In genomic region chr2:54589038-54589339, GRCh38 we compare ENCODE assay signal across 1 cellular context.
TF ChIP-seq lines count a peak whose summit lies in the region.

No MANE protein-coding gene starts in this region.

TF ChIP-seq in IMR-90, 13 proteins besides CTCF, POLR2A, EP300 and RAD21 (continued from another document):
- TF ChIP-seq RFX5 (IDR thresholded peaks at IDR 0.05; ENCODE audit: low read depth, low read length) (no peak), RCOR1 (IDR thresholded peaks at IDR 0.05; ENCODE audit: insufficient replicate concordance, low read length) (no peak), MAZ (IDR thresholded peaks at IDR 0.05; ENCODE audit: borderline replicate concordance, low read depth, low read length) (no peak)
